Comparison of ENCODE assay signal across 14 cellular contexts in genomic region chr11:17547051-17547577, GRCh38.
DNase-seq lines count a peak whose midpoint lies in the region; ATAC-seq lines count a peak whose summit lies in the region.
"Had no signal": no experiment of that assay in that cellular context is flagged by ENCODE, and none has a peak within 500 bp of the region (broad histone marks: within the 10 kb centered on the region; RNA-seq: fewer than 3 reads in every experiment).

OTOG (plus strand) TSS chr11:17547259; CDS start chr11:17547373, 114 bp downstream.

- peaks cover 65% of the 10 kb centered on the region for H3K27me3 Mint-ChIP-seq in activated naive CD4-positive, alpha-beta T cell treated with anti-CD3 and anti-CD28 coated beads, Interleukin-2, amount 10 ng/mL, durations not matched to agents 7 days and 5 days

- H3K27ac ChIP-seq in iPS-20b (ENCODE audit: low read length) = no peak within 1 kb of the TSS
- H3K27ac ChIP-seq: GM23248, spleen had no signal

- no peaks in the 10 kb centered on the region for H3K36me3 ChIP-seq in iPS-20b (ENCODE audit: insufficient read depth, low read depth, low read length)
- H3K36me3 ChIP-seq: spleen had no signal

- ATAC-seq in GM18502 (IDR thresholded peaks at IDR 0.05; ENCODE audit: poor library complexity, unreplicated experiment) = no peak
- ATAC-seq: stimulated activated naive CD8-positive, alpha-beta T cell treated with anti-CD3 and anti-CD28 coated beads, Interleukin-15, amount 100 ng/mL, for 72 hours had no signal

- peaks cover 8% of the 10 kb centered on the region; the same call in 1 of the 2 replicates for H3K4me1 ChIP-seq in iPS-20b (ENCODE audit: insufficient read depth, low read length)

- no peaks in the 10 kb centered on the region for H3K9me3 ChIP-seq in iPS-20b (ENCODE audit: insufficient read depth, low read depth, low read length)
- H3K9me3 ChIP-seq: spleen had no signal

- no peak within 1 kb of the TSS for H3K4me3 Mint-ChIP-seq in activated naive CD4-positive, alpha-beta T cell treated with anti-CD3 and anti-CD28 coated beads, Interleukin-2, amount 10 ng/mL, durations not matched to agents 7 days and 5 days
- H3K4me3 Mint-ChIP-seq: CD14-positive monocyte; stimulated activated naive CD8-positive, alpha-beta T cell treated with anti-CD3 and anti-CD28 coated beads, Interleukin-15, amount 100 ng/mL, for 72 hours; T-helper 1 cell treated with Interleukin-12 subunit alpha and Interleukin-12 subunit beta and Interleukin-4 antibody, amounts not matched to agents 30 μg/mL and 1 μg/mL, for 36 hours had no signal

- peaks cover 6% of the 10 kb centered on the region for H3K4me1 Mint-ChIP-seq in activated naive CD4-positive, alpha-beta T cell treated with anti-CD3 and anti-CD28 coated beads, Interleukin-2, amount 10 ng/mL, durations not matched to agents 7 days and 5 days

- CTCF ChIA-PET in activated naive CD4-positive, alpha-beta T cell treated with anti-CD3 and anti-CD28 coated beads, Interleukin-2, amount 10 ng/mL, durations not matched to agents 7 days and 5 days (lab: Charles Lee) = interaction anchor here (1.2 kb wide), 1 partner anchor 19 kb away, joined by 3 read pairs; no protein-coding TSS in a partner anchor

- no peaks in the 10 kb centered on the region for H3K9me3 Mint-ChIP-seq in activated naive CD4-positive, alpha-beta T cell treated with anti-CD3 and anti-CD28 coated beads, Interleukin-2, amount 10 ng/mL, durations not matched to agents 7 days and 5 days
- H3K9me3 Mint-ChIP-seq: stimulated activated naive CD8-positive, alpha-beta T cell treated with anti-CD3 and anti-CD28 coated beads, Interleukin-15, amount 100 ng/mL, for 72 hours; T-helper 1 cell treated with Interleukin-12 subunit alpha and Interleukin-12 subunit beta and Interleukin-4 antibody, amounts not matched to agents 30 μg/mL and 1 μg/mL, for 36 hours had no signal

- H3K4me3 ChIP-seq in iPS-20b (ENCODE audit: low read length) = peak within 1 kb of the TSS; percentile 54
- H3K4me3 ChIP-seq: GM23248, spleen had no signal

- DNase-seq in DMS153 (lab: John Stamatoyannopoulos, UW) (peak; percentile 47), NCI-H1092 (lab: John Stamatoyannopoulos, UW) (peak; percentile 72), RPMI8226 (peak; percentile 23), AG08395 (ENCODE audit: low spot score) (no peak)
- DNase-seq in stimulated activated CD8-positive, alpha-beta memory T cell treated with anti-CD3 and anti-CD28 coated beads, Interleukin-4, amount 100 ng/mL, for 48 hours = no peak
- DNase-seq in activated naive CD4-positive, alpha-beta T cell treated with anti-CD3 and anti-CD28 coated beads, Interleukin-2, amount 10 ng/mL, durations not matched to agents 7 days and 5 days = no peak
- DNase-seq: central memory CD4-positive, alpha-beta T cell; GM23248; spleen; stimulated activated naive CD8-positive, alpha-beta T cell treated with anti-CD3 and anti-CD28 coated beads, Interleukin-15, amount 100 ng/mL, for 72 hours had no signal

- H3K9ac ChIP-seq in iPS-20b (ENCODE audit: low read depth, low read length) = no peak within 1 kb of the TSS; the same call in 1 of the 2 replicates
- H3K9ac ChIP-seq: GM23248 had no signal

- H3K36me3 Mint-ChIP-seq in activated naive CD4-positive, alpha-beta T cell treated with anti-CD3 and anti-CD28 coated beads, Interleukin-2, amount 10 ng/mL, durations not matched to agents 7 days and 5 days = no peaks in the 10 kb centered on the region
- H3K36me3 Mint-ChIP-seq: CD14-positive monocyte had no signal

- H3K27ac Mint-ChIP-seq in activated naive CD4-positive, alpha-beta T cell treated with anti-CD3 and anti-CD28 coated beads, Interleukin-2, amount 10 ng/mL, durations not matched to agents 7 days and 5 days = no peak within 1 kb of the TSS
- H3K27ac Mint-ChIP-seq: stimulated activated naive CD8-positive, alpha-beta T cell treated with anti-CD3 and anti-CD28 coated beads, Interleukin-15, amount 100 ng/mL, for 72 hours; T-helper 1 cell treated with Interleukin-12 subunit alpha and Interleukin-12 subunit beta and Interleukin-4 antibody, amounts not matched to agents 30 μg/mL and 1 μg/mL, for 36 hours had no signal

- H3K27me3 ChIP-seq in iPS-20b (ENCODE audit: insufficient read depth, low read length) = peaks cover 38% of the 10 kb centered on the region

Comparison
In these comparisons a context has a peak if more than half of its experiments do, and no peak if none do; other contexts are left out.
1. DNase-seq: peak in DMS153 (single experiment), NCI-H1092 (single experiment) and RPMI8226 (single experiment); none in stimulated activated CD8-positive, alpha-beta memory T cell treated with anti-CD3 and anti-CD28 coated beads, Interleukin-4, amount 100 ng/mL, for 48 hours (single experiment), AG08395 (single experiment) and activated naive CD4-positive, alpha-beta T cell treated with anti-CD3 and anti-CD28 coated beads, Interleukin-2, amount 10 ng/mL, durations not matched to agents 7 days and 5 days (single experiment).